31 cellular contexts compared by ENCODE assay signal in the genomic region with DNA sequence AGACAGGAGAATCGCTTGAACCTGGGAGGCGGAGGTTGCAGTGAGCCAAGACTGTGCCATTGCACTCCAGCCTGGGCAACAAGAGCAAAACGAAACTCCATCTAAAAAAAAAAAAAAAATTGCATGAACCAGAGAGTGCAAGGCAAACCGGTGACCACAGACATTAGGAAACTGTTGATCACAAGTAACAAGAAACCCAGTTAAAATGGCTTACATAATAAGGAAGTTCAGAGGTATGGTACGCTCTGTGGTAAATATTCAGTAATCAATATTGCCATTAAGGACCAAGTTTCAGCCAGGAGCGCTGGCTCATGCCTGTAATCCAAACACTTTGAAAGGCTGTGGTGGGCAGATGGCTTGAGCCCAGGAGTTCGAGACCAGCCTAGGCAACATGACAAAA. TPM values are rescaled to one million over a fixed set of nuclear protein-coding genes. Genes with fewer than 3 reads are reported as not detected.
DNase-seq lines count a peak whose midpoint lies in the region; ATAC-seq and TF ChIP-seq lines count a peak whose summit lies in the region.
"Had no signal": no experiment of that assay in that cellular context is flagged by ENCODE, and none has a peak within 500 bp of the region (broad histone marks: within the 10 kb centered on the region; RNA-seq: fewer than 3 reads in every experiment).

No MANE protein-coding gene starts in this region.

- H3K4me3 Mint-ChIP-seq in CD14-positive monocyte: peak overlapping the region; percentile 48 to 67
- H3K4me3 Mint-ChIP-seq: activated CD8-positive, alpha-beta T cell treated with anti-CD3 and anti-CD28 coated beads for 36 hours; naive B cell; stimulated activated naive B cell treated with anti-CD40 and anti-IgM and Interleukin-4, amounts not matched to agents 10 μg/mL and 1 μg/mL and 100 μg/mL, for 72 hours had no signal

- H3K27ac Mint-ChIP-seq in CD14-positive monocyte: peak overlapping the region; percentile 86 to 96 (median 93)
- H3K27ac Mint-ChIP-seq: activated CD8-positive, alpha-beta T cell treated with anti-CD3 and anti-CD28 coated beads for 36 hours; naive B cell; stimulated activated naive B cell treated with anti-CD40 and anti-IgM and Interleukin-4, amounts not matched to agents 10 μg/mL and 1 μg/mL and 100 μg/mL, for 72 hours had no signal

- no peak overlapping the region for H3K4me3 ChIP-seq in left lung
- H3K4me3 ChIP-seq: BLaER1, heart right ventricle, ovary, thoracic aorta, vagina had no signal

- DNase-seq in CD14-positive monocyte (ENCODE audit: low spot score) (peak; percentile 53), KBM-7 (peak; percentile 66), OCI-M1 (lab: John Stamatoyannopoulos, UW) (peak; percentile 15), left lung (no peak), iPS-NIHi11 (ENCODE audit: low spot score) (no peak), GM13977 (ENCODE audit: low spot score) (no peak)
- DNase-seq in effector CD8-positive, alpha-beta T cell (lab: John Stamatoyannopoulos, UW): no peak
- DNase-seq: ACHN; activated CD4-positive, CD25-positive, alpha-beta regulatory T cell treated with anti-CD3 and anti-CD28 coated beads, Interleukin-2, amount 50 U/mL, for 72 hours; activated CD8-positive, alpha-beta T cell treated with anti-CD3 and anti-CD28 coated beads for 36 hours; activated effector memory CD4-positive, alpha-beta T cell treated with Interleukin-2 at 50 U/mL for 16 hours; EL; foreskin fibroblast; GOT3; heart right ventricle; left colon; naive B cell; NCI-H1105; NCI-H2029; NCI-H69; ovary; retina; stimulated activated CD4-positive, alpha-beta T cell treated with anti-CD3 and anti-CD28 coated beads, Interleukin-12 subunit alpha, Interleukin-12 subunit beta, amount 100 ng/mL, for 4 hours; stimulated activated CD4-positive, alpha-beta T cell treated with anti-CD3 and anti-CD28 coated beads, Interleukin-4, amount 100 ng/mL, for 24 hours; stimulated activated naive B cell treated with anti-CD40 and anti-IgM and Interleukin-4, amounts not matched to agents 10 μg/mL and 1 μg/mL and 100 μg/mL, for 72 hours; SW 1271 had no signal

- no peaks in the 10 kb centered on the region for H3K36me3 ChIP-seq in left lung
- H3K36me3 ChIP-seq: BLaER1, heart right ventricle, ovary, thoracic aorta, vagina had no signal

- peaks cover 0 to 47% of the 10 kb centered on the region in 2 donors for H3K4me1 ChIP-seq in left lung
- H3K4me1 ChIP-seq: vagina had no signal

- intact Hi-C loops in CD14-positive monocyte (cut with micrococcal nuclease) (no loop called here), left lung (cut with DNase I) (no loop called here)

- peaks cover 0 to 2% (median 0%) of the 10 kb centered on the region in 3 donors for H3K27me3 Mint-ChIP-seq in CD14-positive monocyte (ENCODE audit: low read depth in 3 of 3)

- peak overlapping the region in 1 of 2 donors; percentile 89 for H3K27ac ChIP-seq in left lung
- H3K27ac ChIP-seq: BLaER1, epithelial cell of prostate, ovary, thoracic aorta, vagina had no signal

- TF ChIP-seq CTCF in CD14-positive monocyte (IDR thresholded peaks at IDR 0.05) (no peak), left lung (IDR thresholded peaks at IDR 0.05) (no peak), GM13977 (IDR thresholded peaks at IDR 0.05; ENCODE audit: extremely low read depth, insufficient read depth, missing control alignments) (no peak)

- H3K27me3 ChIP-seq in left lung: no peaks in the 10 kb centered on the region
- H3K27me3 ChIP-seq: BLaER1, heart right ventricle, ovary, vagina had no signal

- no peaks in the 10 kb centered on the region for H3K9me3 ChIP-seq in left lung
- H3K9me3 ChIP-seq: heart right ventricle, ovary, thoracic aorta, vagina had no signal

- ATAC-seq in left lung (peak; percentile 37), GM21619 (IDR thresholded peaks at IDR 0.05; ENCODE audit: unreplicated experiment) (no peak)
- ATAC-seq: activated CD8-positive, alpha-beta T cell treated with anti-CD3 and anti-CD28 coated beads for 36 hours; left colon; stimulated activated naive B cell treated with anti-CD40 and anti-IgM and Interleukin-4, amounts not matched to agents 10 μg/mL and 1 μg/mL and 100 μg/mL, for 72 hours had no signal

- in situ Hi-C loops in KBM-7 (cut with MboI; ENCODE audit: low pct_unique_long_range_greater_than_20kb, low sequenced_read_pairs) (no loop called here), GM13977 (cut with MboI; ENCODE audit: low pct_unique_long_range_greater_than_20kb, low sequenced_read_pairs, unreplicated experiment) (no loop called here)

- peaks cover 0 to 5% (median 4%) of the 10 kb centered on the region in 7 donors for H3K9me3 Mint-ChIP-seq in CD14-positive monocyte
- H3K9me3 Mint-ChIP-seq: activated CD8-positive, alpha-beta T cell treated with anti-CD3 and anti-CD28 coated beads for 36 hours had no signal

- peaks cover 61% of the 10 kb centered on the region for H3K4me1 Mint-ChIP-seq in CD14-positive monocyte

- H3K36me3 Mint-ChIP-seq in CD14-positive monocyte: peaks cover 0 to 1% of the 10 kb centered on the region in 2 donors

RNA-seq across cellular contexts. Expression of a gene that starts 9.2 kb away (rescaled TPM):
- polyA plus RNA-seq in CD14-positive monocyte: 100 to 1,000 TPM in 1 of 2 donors, 10 to 100 TPM in 1; 81.8 to 116 TPM
- total RNA-seq in left lung: 100 to 1,000 TPM in 1 of 2 donors, 10 to 100 TPM in 1; 95.3 to 100 TPM

RNA-seq across cellular contexts. Expression of a gene that starts 43.4 kb away (rescaled TPM):
- polyA plus RNA-seq in CD14-positive monocyte: not detected
- total RNA-seq in left lung: under 1 TPM; 0.12 to 0.13 TPM
- total RNA-seq: activated CD8-positive, alpha-beta T cell treated with anti-CD3 and anti-CD28 coated beads for 36 hours; heart right ventricle; left colon; ovary; thoracic aorta; vagina had no signal
- polyA plus RNA-seq: ovary had no signal

Comparison
In these comparisons a context has a peak if more than half of its experiments do, and no peak if none do; other contexts are left out.
1. DNase-seq: peak in CD14-positive monocyte (single experiment), KBM-7 (single experiment) and OCI-M1 (single experiment); none in left lung (0 of 2), iPS-NIHi11 (single experiment), effector CD8-positive, alpha-beta T cell (single experiment) and GM13977 (single experiment).